In genomic region chr2:165530-165929, GRCh38 we compare ENCODE assay signal across 27 cellular contexts.
"Had no signal": no experiment of that assay in that cellular context is flagged by ENCODE, and none has a peak within 500 bp of the region (broad histone marks: within the 10 kb centered on the region; RNA-seq: fewer than 3 reads in every experiment).

No MANE protein-coding gene starts in this region.

- H3K4me1 ChIP-seq: parathyroid adenoma, psoas muscle, suprapubic skin, testis, tibial artery, upper lobe of right lung had no signal

- H3K27ac ChIP-seq: neutrophil, parathyroid adenoma, psoas muscle, skin epidermis, suprapubic skin, testis, tibial artery, transverse colon, upper lobe of right lung, uterus had no signal

- H3K27me3 ChIP-seq: neutrophil, testis, transverse colon, upper lobe of right lung, uterus had no signal

- DNase-seq: naive B cell; naive thymus-derived CD8-positive, alpha-beta T cell; nephron progenitor cell; nucleus accumbens; posterior cingulate gyrus; psoas muscle; right cardiac atrium; stimulated activated CD4-positive, alpha-beta T cell treated with anti-CD3 and anti-CD28 coated beads, Interleukin-15, amount 100 ng/mL, for 24 hours; stimulated activated CD4-positive, alpha-beta T cell treated with anti-CD3 and anti-CD28 coated beads, Interleukin-2, amount 100 ng/mL, for 24 hours; stimulated activated CD4-positive, alpha-beta T cell treated with anti-CD3 and anti-CD28 coated beads, Interleukin-2, amount 100 ng/mL, for 48 hours; stimulated activated CD4-positive, alpha-beta T cell treated with anti-CD3 and anti-CD28 coated beads, Interleukin-4, amount 100 ng/mL, for 24 hours; stimulated activated CD8-positive, alpha-beta memory T cell treated with anti-CD3 and anti-CD28 coated beads, Interleukin-4, amount 100 ng/mL, for 48 hours; stimulated activated naive CD4-positive, alpha-beta T cell; stimulated activated naive CD8-positive, alpha-beta T cell treated with anti-CD3 and anti-CD28 coated beads, Interleukin-15, amount 100 ng/mL, for 72 hours; stimulated activated naive CD8-positive, alpha-beta T cell treated with anti-CD3 and anti-CD28 coated beads, Interleukin-15, Interleukin-2, amounts not matched to agents 100 U/mL and 50 U/mL, for 24 hours; substantia nigra; testis; tibial artery; transverse colon; upper lobe of right lung; uterus had no signal

- ATAC-seq: psoas muscle; right cardiac atrium; sciatic nerve; stimulated activated memory B cell treated with anti-CD40 and anti-IgM and Interleukin-4, amounts not matched to agents 10 μg/mL and 1 μg/mL and 100 μg/mL, for 72 hours; stimulated activated naive CD8-positive, alpha-beta T cell treated with anti-CD3 and anti-CD28 coated beads, Interleukin-15, amount 100 ng/mL, for 72 hours; upper lobe of right lung had no signal

- H3K9me3 ChIP-seq: neutrophil, psoas muscle, suprapubic skin, testis, tibial artery, transverse colon, upper lobe of right lung, uterus had no signal

- H2AFZ ChIP-seq: parathyroid adenoma had no signal

- H3K36me3 ChIP-seq: neutrophil, suprapubic skin, tibial artery, transverse colon, upper lobe of right lung, uterus had no signal

- H3K9ac ChIP-seq: parathyroid adenoma had no signal

- H3K79me2 ChIP-seq: parathyroid adenoma had no signal

- H3K4me3 ChIP-seq: psoas muscle, skin epidermis, suprapubic skin, testis, tibial artery, transverse colon, upper lobe of right lung, uterus had no signal
